8 cellular contexts compared by ENCODE assay signal in genomic region chr10:103691723-103692380, GRCh38.
DNase-seq lines count a peak whose midpoint lies in the region; ATAC-seq, FAIRE-seq and TF ChIP-seq lines count a peak whose summit lies in the region.

No MANE protein-coding gene starts in this region.

- no TSS peak for BruUV-seq in K562 (replicated peaks; lab: Mats Ljungman, UMichigan)

- no peak overlapping the region for H3K9ac ChIP-seq in BLaER1
- H3K9ac ChIP-seq in K562 (ENCODE audit: insufficient read depth in 1 of 2, low read depth in 2 of 2, low read length in 2 of 2) = peak overlapping the region; percentile 1 to 14; a peak in 2 of 4 replicates

- TF ChIP-seq EP300 in K562 (IDR thresholded peaks at IDR 0.05; ENCODE audit: low read length) = no peak

- CTCF ChIA-PET in K562 (lab: Yijun Ruan, JAX; ENCODE audit: low intra/inter-chr PET ratio) = no interaction called here

- POLR2A ChIA-PET in K562 (lab: Yijun Ruan, JAX) = no interaction called here

- H4K20me1 ChIP-seq in BLaER1 (peaks cover 97% of the 10 kb centered on the region), K562 (replicated peaks; ENCODE audit: control insufficient read depth, insufficient read depth, low read length) (no peaks in the 10 kb centered on the region; the same call in 1 of the 2 replicates)

- TF ChIP-seq RAD21 in K562 (CRISPR knock-in tag; conservative IDR thresholded peaks at IDR 0.05 in 1 of 2, IDR thresholded peaks at IDR 0.05 in 1 of 2) = no peak

- H3K9me1 ChIP-seq in K562 (ENCODE audit: control insufficient read depth, insufficient read depth, low read length) = no peaks in the 10 kb centered on the region

- no peak for TF ChIP-seq CTCF in K562 (IDR thresholded peaks at IDR 0.05 in 2 of 3, conservative IDR thresholded peaks at IDR 0.05 in 1 of 3; ENCODE audit: insufficient read depth in 2 of 3, low read depth in 1 of 3, low read length in 3 of 3)

- ATAC-seq in GM19324 (IDR thresholded peaks at IDR 0.05; ENCODE audit: low FRiP score, unreplicated experiment) = peak; percentile 10
- ATAC-seq in HG03108 (IDR thresholded peaks at IDR 0.05; ENCODE audit: unreplicated experiment) = peak; percentile 21
- peak; percentile 10 for ATAC-seq in K562
- ATAC-seq in left cardiac atrium = no peak
- ATAC-seq in left ventricle myocardium superior = no peak

- H3K4me1 ChIP-seq in BLaER1 = peaks cover 65% of the 10 kb centered on the region
- peaks cover 40 to 44% of the 10 kb centered on the region in 2 experiments for H3K4me1 ChIP-seq in K562 (replicated peaks in 1 of 2; ENCODE audit: control insufficient read depth in 2 of 2, insufficient read depth in 2 of 2, low read length in 2 of 2)

- intact Hi-C loops in K562 (cut with micrococcal nuclease) (no loop called here), left cardiac atrium (cut with DNase I) (no loop called here), left ventricle myocardium superior (cut with micrococcal nuclease) (no loop called here)

- H3K79me2 ChIP-seq in K562 (ENCODE audit: control insufficient read depth, insufficient read depth, low read length) = no peaks in the 10 kb centered on the region; the same call in 2 of the 3 replicates

- in situ Hi-C loops in K562 (cut with MboI) = no loop called here

- DNase-seq in K562 (ENCODE audit: extremely low read depth in 1 of 4, low spot score in 3 of 4) (peak; percentile 30 to 57 (median 43)), superior temporal gyrus (ENCODE audit: extremely low spot score) (peak; percentile 42), left cardiac atrium (no peak), left ventricle myocardium superior (no peak), COR-L47 (lab: John Stamatoyannopoulos, UW) (no peak)

- H3K36me3 ChIP-seq in BLaER1 = peaks cover 9% of the 10 kb centered on the region; the same call in 1 of the 2 replicates
- H3K36me3 ChIP-seq in K562 (ENCODE audit: control insufficient read depth, insufficient read depth, low read length) = no peaks in the 10 kb centered on the region

- H3K4me3 ChIP-seq in BLaER1 = no peak overlapping the region
- H3K4me3 ChIP-seq in K562 = no peak overlapping the region

- peak overlapping the region; percentile 82 for H2AFZ ChIP-seq in K562 (ENCODE audit: low read depth, low read length)

- H3K27me3 ChIP-seq in BLaER1 = peaks cover 19% of the 10 kb centered on the region; the same call in 1 of the 2 replicates
- H3K27me3 ChIP-seq in K562 (ENCODE audit: control insufficient read depth in 2 of 2, insufficient read depth in 2 of 2, low read length in 2 of 2) = no peaks in the 10 kb centered on the region

- H3K27ac ChIP-seq in BLaER1 (no peak overlapping the region), K562 (ENCODE audit: extremely low read depth, low read depth, low read length) (peak overlapping the region; percentile 38; the same call in 1 of the 3 replicates)

- H3K9me3 ChIP-seq in BLaER1 (no peaks in the 10 kb centered on the region), K562 (replicated peaks; ENCODE audit: control insufficient read depth, insufficient read depth, low read depth, low read length) (no peaks in the 10 kb centered on the region)

- peak; percentile 82 for FAIRE-seq in K562 (lab: Jason Lieb, UNC)

- TF ChIP-seq POLR2A in K562 (conservative IDR thresholded peaks at IDR 0.05) = no peak

- H3K4me2 ChIP-seq in BLaER1 (peak overlapping the region; percentile 96), K562 (ENCODE audit: insufficient read depth, low read length) (peak overlapping the region; percentile 61)

- 22% methylated on average over 9 of the region's 12 CpGs for WGBS in K562 (ENCODE audit: insufficient coverage, low coverage, missing lambda C conversion rate)

TF ChIP-seq in K562, 482 proteins besides CTCF, POLR2A, EP300 and RAD21 (continues in another document):
- TF ChIP-seq ATF6 (CRISPR knock-in tag; IDR thresholded peaks at IDR 0.05) (no peak), SMAD4 (CRISPR knock-in tag; conservative IDR thresholded peaks at IDR 0.05) (no peak), HLTF (IDR thresholded peaks at IDR 0.05) (no peak), PATZ1 (CRISPR knock-in tag; IDR thresholded peaks at IDR 0.05; ENCODE audit: borderline replicate concordance) (no peak), SOX6 (IDR thresholded peaks at IDR 0.05) (no peak), ZNF12 (CRISPR knock-in tag; IDR thresholded peaks at IDR 0.05) (no peak), IRF2 (CRISPR knock-in tag; IDR thresholded peaks at IDR 0.05) (no peak), RAD51 (IDR thresholded peaks at IDR 0.05; ENCODE audit: borderline replicate concordance, low read depth) (peak; percentile 14; the same call in 1 of the 2 replicates), TAF15 (IDR thresholded peaks at IDR 0.05; ENCODE audit: low read depth, low read length) (no peak), ETV1 (tag; conservative IDR thresholded peaks at IDR 0.05; ENCODE audit: low read depth) (no peak), TFAM (CRISPR knock-in tag; conservative IDR thresholded peaks at IDR 0.05) (no peak), PHTF2 (CRISPR knock-in tag; IDR thresholded peaks at IDR 0.05) (no peak), KDM1A (IDR thresholded peaks at IDR 0.05) (peak in 1 of 2 experiments; percentile 45; a peak in 1 of 4 replicates), HDAC1 (IDR thresholded peaks at IDR 0.05) (peak in 1 of 2 experiments; percentile 72; a peak in 2 of 4 replicates), CHAMP1 (IDR thresholded peaks at IDR 0.05) (no peak), ZNF239 (CRISPR knock-in tag; IDR thresholded peaks at IDR 0.05) (no peak)

Comparison
In these comparisons a context has a peak if more than half of its experiments do, and no peak if none do; other contexts are left out.
1. ATAC-seq: peak in GM19324 (single experiment), HG03108 (single experiment) and K562 (single experiment); none in left cardiac atrium (0 of 2) and left ventricle myocardium superior (single experiment).
2. DNase-seq: peak in K562 (4 of 4) and superior temporal gyrus (single experiment); none in left cardiac atrium (single experiment), left ventricle myocardium superior (single experiment) and COR-L47 (single experiment).